In genomic region chr1:171798760-171799159, GRCh38 we compare ENCODE assay signal across 1 cellular context.
TF ChIP-seq lines count a peak whose summit lies in the region.

No MANE protein-coding gene starts in this region.

TF ChIP-seq in K562, 482 proteins besides CTCF, POLR2A, EP300 and RAD21:
- TF ChIP-seq E2F6 (IDR thresholded peaks at IDR 0.05; ENCODE audit: borderline replicate concordance in 1 of 2, extremely low read depth in 1 of 2, insufficient read depth in 1 of 2, insufficient read length in 1 of 2, low read depth in 1 of 2, low read length in 1 of 2, poor library complexity in 1 of 2, severe bottlenecking in 1 of 2) (no peak), ZNF184 (CRISPR knock-in tag; IDR thresholded peaks at IDR 0.05) (no peak), E2F5 (CRISPR knock-in tag; IDR thresholded peaks at IDR 0.05) (no peak), PRDM10 (IDR thresholded peaks at IDR 0.05; ENCODE audit: partially characterized antibody) (no peak), RFX5 (IDR thresholded peaks at IDR 0.05; ENCODE audit: low read depth, low read length) (no peak), RNF219 (CRISPR knock-in tag; IDR thresholded peaks at IDR 0.05) (no peak)
